ENCODE assay signal across 18 cellular contexts in the genomic region with DNA sequence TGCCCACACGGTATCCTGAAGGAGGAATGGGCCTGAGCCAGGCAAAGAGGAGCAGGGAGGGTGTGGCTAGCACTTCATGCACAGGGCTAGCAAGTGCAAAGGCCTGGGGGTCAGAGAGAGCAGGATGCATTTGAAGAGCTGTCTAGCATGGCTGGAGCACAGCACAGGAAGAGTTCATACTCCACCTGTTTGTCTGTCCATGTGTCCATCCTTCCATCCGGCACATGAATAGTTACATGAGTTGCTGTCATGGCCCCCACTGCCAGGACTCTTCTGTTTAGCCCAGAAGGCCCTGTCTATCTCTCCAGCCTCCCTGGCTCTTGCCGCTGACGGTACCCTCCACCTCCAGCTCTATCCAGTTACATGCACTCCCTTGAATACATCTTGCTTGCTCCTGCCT. TPM values are rescaled to one million over a fixed set of nuclear protein-coding genes. Genes with fewer than 3 reads are reported as not detected.
DNase-seq lines count a peak whose midpoint lies in the region; ATAC-seq and TF ChIP-seq lines count a peak whose summit lies in the region.
"Had no signal": no experiment of that assay in that cellular context is flagged by ENCODE, and none has a peak within 500 bp of the region (broad histone marks: within the 10 kb centered on the region; RNA-seq: fewer than 3 reads in every experiment).

No MANE protein-coding gene starts in this region.

- no peaks in the 10 kb centered on the region for H3K4me1 Mint-ChIP-seq in endodermal cell

- intact Hi-C loops in cardiac septum (cut with DNase I) = no loop called here
- intact Hi-C loops in left ventricle myocardium inferior (cut with micrococcal nuclease) = no loop called here
- intact Hi-C loops in sciatic nerve (cut with DNase I) = no loop called here

- H3K9me3 ChIP-seq in left ventricle myocardium inferior (replicated peaks) (no peaks in the 10 kb centered on the region), endodermal cell (ENCODE audit: control insufficient read depth, low read length) (no peaks in the 10 kb centered on the region)
- H3K9me3 ChIP-seq: SJCRH30 had no signal

- POLR2A ChIA-PET in RWPE1 (lab: Yijun Ruan, JAX; ENCODE audit: low non-redundant PET) = no interaction called here

- CTCF ChIA-PET in RWPE1 (lab: Yijun Ruan, JAX) = no interaction called here

- H3K27ac ChIP-seq in left ventricle myocardium inferior (replicated peaks) (no peak overlapping the region), endodermal cell (ENCODE audit: low read depth, low read length) (no peak overlapping the region), RWPE1 (no peak overlapping the region)
- H3K27ac ChIP-seq: KMS-11, SJCRH30 had no signal

- H3K4me1 ChIP-seq in left ventricle myocardium inferior = peaks cover 60% of the 10 kb centered on the region
- no peaks in the 10 kb centered on the region for H3K4me1 ChIP-seq in endodermal cell (ENCODE audit: control insufficient read depth, insufficient read depth, low read length)

- no peaks in the 10 kb centered on the region for H3K36me3 ChIP-seq in left ventricle myocardium inferior
- no peaks in the 10 kb centered on the region for H3K36me3 ChIP-seq in endodermal cell (ENCODE audit: control insufficient read depth, insufficient read depth, low read length)
- H3K36me3 ChIP-seq: SJCRH30 had no signal

- peak; percentile 63 for DNase-seq in cardiac septum (ENCODE audit: low spot score)
- DNase-seq in left ventricle myocardium inferior = no peak
- DNase-seq in endodermal cell = peak; percentile 21
- peak; percentile 28 for DNase-seq in sciatic nerve (ENCODE audit: low spot score)
- DNase-seq in stimulated activated CD4-positive, alpha-beta T cell treated with anti-CD3 and anti-CD28 coated beads, Interleukin-15, amount 100 ng/mL, for 24 hours = no peak
- DNase-seq in RWPE1 (ENCODE audit: low spot score) = no peak
- no peak for DNase-seq in NCI-H345 treated with DMSO at 0.1 percent for 48 hours (lab: John Stamatoyannopoulos, UW; ENCODE audit: unreplicated experiment)
- DNase-seq: DMS79 treated with DMSO at 0.1 percent for 48 hours, GOT3, HCEC 1CT, NCI-H1105, NCI-H226, NCI-H524, SJCRH30 had no signal

- H3K27me3 Mint-ChIP-seq in endodermal cell (ENCODE audit: insufficient read depth) = no peaks in the 10 kb centered on the region

- no peak for TF ChIP-seq CTCF in left ventricle myocardium inferior (IDR thresholded peaks at IDR 0.05; ENCODE audit: borderline replicate concordance)
- no peak for TF ChIP-seq CTCF in endodermal cell (conservative IDR thresholded peaks at IDR 0.05)
- TF ChIP-seq CTCF in RWPE1 (conservative IDR thresholded peaks at IDR 0.05; ENCODE audit: low read depth) = no peak

- H3K4me3 ChIP-seq in left ventricle myocardium inferior = no peak overlapping the region
- no peak overlapping the region for H3K4me3 ChIP-seq in endodermal cell (ENCODE audit: low read length)
- H3K4me3 ChIP-seq: GM12878, SJCRH30 had no signal

- 97% methylated on average over 4 of the region's 4 CpGs for WGBS in endodermal cell (ENCODE audit: insufficient coverage in 1 of 2, insufficient read length in 1 of 2), 2 experiments

- no peaks in the 10 kb centered on the region for H3K27me3 ChIP-seq in left ventricle myocardium inferior (ENCODE audit: low read depth)
- H3K27me3 ChIP-seq in endodermal cell (ENCODE audit: control insufficient read depth, insufficient read depth, low read length, poor library complexity, severe bottlenecking) = no peaks in the 10 kb centered on the region

- H3K9ac ChIP-seq in endodermal cell (ENCODE audit: extremely low read depth, low read length, poor library complexity, severe bottlenecking) = no peak overlapping the region
- H3K9ac ChIP-seq: KMS-11 had no signal

- ATAC-seq in sciatic nerve (no peak), HG03520 (IDR thresholded peaks at IDR 0.05; ENCODE audit: unreplicated experiment) (no peak)
- ATAC-seq: GM12878, Panc1 had no signal

- H3K9me3 Mint-ChIP-seq in endodermal cell = no peaks in the 10 kb centered on the region

- H3K36me3 Mint-ChIP-seq in endodermal cell (ENCODE audit: low read depth) = no peaks in the 10 kb centered on the region

- H3K27ac Mint-ChIP-seq in endodermal cell = no peak overlapping the region

- no peak overlapping the region for H3K4me3 Mint-ChIP-seq in endodermal cell

RNA-seq across cellular contexts. Expression of gene RGS3, which starts 17.1 kb away (rescaled TPM):
- total RNA-seq in cardiac septum (233 TPM), left ventricle myocardium inferior (187 TPM), endodermal cell (10 to 100 TPM; 20.7 to 40.3 TPM), sciatic nerve (43.1 TPM)
- polyA plus RNA-seq in endodermal cell (2013, experiment 1 of 2) = 40.4 TPM
- polyA plus RNA-seq in endodermal cell (2013, experiment 2 of 2) = 38.4 TPM

Comparison
In these comparisons a context has a peak if more than half of its experiments do, and no peak if none do; other contexts are left out.
1. DNase-seq: peak in cardiac septum (single experiment), endodermal cell (single experiment) and sciatic nerve (single experiment); none in left ventricle myocardium inferior (single experiment), stimulated activated CD4-positive, alpha-beta T cell treated with anti-CD3 and anti-CD28 coated beads, Interleukin-15, amount 100 ng/mL, for 24 hours (single experiment), RWPE1 (single experiment) and NCI-H345 treated with DMSO at 0.1 percent for 48 hours (single experiment).